Comparison of ENCODE assay signal across 1 cellular context in genomic region chr1:52142220-52143153, GRCh38.
TF ChIP-seq lines count a peak whose summit lies in the region.

No MANE protein-coding gene starts in this region.

TF ChIP-seq in HepG2, 621 proteins besides CTCF, POLR2A, EP300 and RAD21 (continued from another document and continues in another):
- no peak for TF ChIP-seq NKX3-1 (CRISPR knock-in tag; IDR thresholded peaks at IDR 0.05)
- TF ChIP-seq MIXL1 (CRISPR knock-in tag; IDR thresholded peaks at IDR 0.05) = no peak
- no peak for TF ChIP-seq FOXJ3 (CRISPR knock-in tag; IDR thresholded peaks at IDR 0.05; ENCODE audit: borderline replicate concordance)
- no peak for TF ChIP-seq NR3C1 (CRISPR knock-in tag; IDR thresholded peaks at IDR 0.05)
- TF ChIP-seq, protein P1, sequence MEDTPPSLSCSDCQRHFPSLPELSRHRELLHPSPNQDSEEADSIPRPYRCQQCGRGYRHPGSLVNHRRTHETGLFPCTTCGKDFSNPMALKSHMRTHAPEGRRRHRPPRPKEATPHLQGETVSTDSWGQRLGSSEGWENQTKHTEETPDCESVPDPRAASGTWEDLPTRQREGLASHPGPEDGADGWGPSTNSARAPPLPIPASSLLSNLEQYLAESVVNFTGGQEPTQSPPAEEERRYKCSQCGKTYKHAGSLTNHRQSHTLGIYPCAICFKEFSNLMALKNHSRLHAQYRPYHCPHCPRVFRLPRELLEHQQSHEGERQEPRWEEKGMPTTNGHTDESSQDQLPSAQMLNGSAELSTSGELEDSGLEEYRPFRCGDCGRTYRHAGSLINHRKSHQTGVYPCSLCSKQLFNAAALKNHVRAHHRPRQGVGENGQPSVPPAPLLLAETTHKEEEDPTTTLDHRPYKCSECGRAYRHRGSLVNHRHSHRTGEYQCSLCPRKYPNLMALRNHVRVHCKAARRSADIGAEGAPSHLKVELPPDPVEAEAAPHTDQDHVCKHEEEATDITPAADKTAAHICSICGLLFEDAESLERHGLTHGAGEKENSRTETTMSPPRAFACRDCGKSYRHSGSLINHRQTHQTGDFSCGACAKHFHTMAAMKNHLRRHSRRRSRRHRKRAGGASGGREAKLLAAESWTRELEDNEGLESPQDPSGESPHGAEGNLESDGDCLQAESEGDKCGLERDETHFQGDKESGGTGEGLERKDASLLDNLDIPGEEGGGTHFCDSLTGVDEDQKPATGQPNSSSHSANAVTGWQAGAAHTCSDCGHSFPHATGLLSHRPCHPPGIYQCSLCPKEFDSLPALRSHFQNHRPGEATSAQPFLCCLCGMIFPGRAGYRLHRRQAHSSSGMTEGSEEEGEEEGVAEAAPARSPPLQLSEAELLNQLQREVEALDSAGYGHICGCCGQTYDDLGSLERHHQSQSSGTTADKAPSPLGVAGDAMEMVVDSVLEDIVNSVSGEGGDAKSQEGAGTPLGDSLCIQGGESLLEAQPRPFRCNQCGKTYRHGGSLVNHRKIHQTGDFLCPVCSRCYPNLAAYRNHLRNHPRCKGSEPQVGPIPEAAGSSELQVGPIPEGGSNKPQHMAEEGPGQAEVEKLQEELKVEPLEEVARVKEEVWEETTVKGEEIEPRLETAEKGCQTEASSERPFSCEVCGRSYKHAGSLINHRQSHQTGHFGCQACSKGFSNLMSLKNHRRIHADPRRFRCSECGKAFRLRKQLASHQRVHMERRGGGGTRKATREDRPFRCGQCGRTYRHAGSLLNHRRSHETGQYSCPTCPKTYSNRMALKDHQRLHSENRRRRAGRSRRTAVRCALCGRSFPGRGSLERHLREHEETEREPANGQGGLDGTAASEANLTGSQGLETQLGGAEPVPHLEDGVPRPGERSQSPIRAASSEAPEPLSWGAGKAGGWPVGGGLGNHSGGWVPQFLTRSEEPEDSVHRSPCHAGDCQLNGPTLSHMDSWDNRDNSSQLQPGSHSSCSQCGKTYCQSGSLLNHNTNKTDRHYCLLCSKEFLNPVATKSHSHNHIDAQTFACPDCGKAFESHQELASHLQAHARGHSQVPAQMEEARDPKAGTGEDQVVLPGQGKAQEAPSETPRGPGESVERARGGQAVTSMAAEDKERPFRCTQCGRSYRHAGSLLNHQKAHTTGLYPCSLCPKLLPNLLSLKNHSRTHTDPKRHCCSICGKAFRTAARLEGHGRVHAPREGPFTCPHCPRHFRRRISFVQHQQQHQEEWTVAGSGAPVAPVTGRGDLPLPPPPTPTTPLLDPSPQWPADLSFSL (CRISPR knock-in tag; IDR thresholded peaks at IDR 0.05) = no peak
- TF ChIP-seq HNRNPH1 (optimal IDR thresholded peaks at IDR 0.05; ENCODE audit: low read depth, low read length) = no peak
- TF ChIP-seq ZSCAN9 (CRISPR knock-in tag; IDR thresholded peaks at IDR 0.05; ENCODE audit: borderline replicate concordance) = no peak
- TF ChIP-seq ARNTL (CRISPR knock-in tag; IDR thresholded peaks at IDR 0.05) = no peak
- TF ChIP-seq TBX2 (CRISPR knock-in tag; IDR thresholded peaks at IDR 0.05; ENCODE audit: borderline replicate concordance) = peak; percentile 44
- TF ChIP-seq ZFP37 (CRISPR knock-in tag; IDR thresholded peaks at IDR 0.05; ENCODE audit: borderline replicate concordance) = no peak
- no peak for TF ChIP-seq MLLT10 (CRISPR knock-in tag; IDR thresholded peaks at IDR 0.05)
- no peak for TF ChIP-seq RBM22 (optimal IDR thresholded peaks at IDR 0.05; ENCODE audit: low read length)
- TF ChIP-seq ELK4 (CRISPR knock-in tag; IDR thresholded peaks at IDR 0.05; ENCODE audit: borderline replicate concordance) = no peak
- no peak for TF ChIP-seq FOXM1 (CRISPR knock-in tag; IDR thresholded peaks at IDR 0.05)
- no peak for TF ChIP-seq ZNF660 (CRISPR knock-in tag; IDR thresholded peaks at IDR 0.05; ENCODE audit: borderline replicate concordance, low read depth)
- TF ChIP-seq NRL (CRISPR knock-in tag; IDR thresholded peaks at IDR 0.05; ENCODE audit: borderline replicate concordance) = 0 out of 2 replicates have a peak, but pooled peaks have one; percentile 1
- TF ChIP-seq ZNF724P (CRISPR knock-in tag; IDR thresholded peaks at IDR 0.05; ENCODE audit: borderline replicate concordance) = no peak
- TF ChIP-seq ARHGAP35 (CRISPR knock-in tag; IDR thresholded peaks at IDR 0.05; ENCODE audit: borderline replicate concordance) = no peak
- TF ChIP-seq, protein P2, sequence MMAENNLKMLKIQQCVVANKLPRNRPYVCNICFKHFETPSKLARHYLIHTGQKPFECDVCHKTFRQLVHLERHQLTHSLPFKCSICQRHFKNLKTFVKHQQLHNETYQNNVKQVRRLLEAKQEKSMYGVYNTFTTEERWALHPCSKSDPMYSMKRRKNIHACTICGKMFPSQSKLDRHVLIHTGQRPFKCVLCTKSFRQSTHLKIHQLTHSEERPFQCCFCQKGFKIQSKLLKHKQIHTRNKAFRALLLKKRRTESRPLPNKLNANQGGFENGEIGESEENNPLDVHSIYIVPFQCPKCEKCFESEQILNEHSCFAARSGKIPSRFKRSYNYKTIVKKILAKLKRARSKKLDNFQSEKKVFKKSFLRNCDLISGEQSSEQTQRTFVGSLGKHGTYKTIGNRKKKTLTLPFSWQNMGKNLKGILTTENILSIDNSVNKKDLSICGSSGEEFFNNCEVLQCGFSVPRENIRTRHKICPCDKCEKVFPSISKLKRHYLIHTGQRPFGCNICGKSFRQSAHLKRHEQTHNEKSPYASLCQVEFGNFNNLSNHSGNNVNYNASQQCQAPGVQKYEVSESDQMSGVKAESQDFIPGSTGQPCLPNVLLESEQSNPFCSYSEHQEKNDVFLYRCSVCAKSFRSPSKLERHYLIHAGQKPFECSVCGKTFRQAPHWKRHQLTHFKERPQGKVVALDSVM (CRISPR knock-in tag; IDR thresholded peaks at IDR 0.05) = no peak
- no peak for TF ChIP-seq POGZ (CRISPR knock-in tag; IDR thresholded peaks at IDR 0.05)
- TF ChIP-seq SNRNP70 (IDR thresholded peaks at IDR 0.05; ENCODE audit: low read depth, low read length) = no peak
- TF ChIP-seq ZFAT (CRISPR knock-in tag; conservative IDR thresholded peaks at IDR 0.05) = no peak
- no peak for TF ChIP-seq ZXDC (CRISPR knock-in tag; IDR thresholded peaks at IDR 0.05)
- TF ChIP-seq DNMT3B (CRISPR knock-in tag; conservative IDR thresholded peaks at IDR 0.05) = no peak
- no peak for TF ChIP-seq XBP1 (CRISPR knock-in tag; IDR thresholded peaks at IDR 0.05)
- no peak for TF ChIP-seq ZNF503 (CRISPR knock-in tag; IDR thresholded peaks at IDR 0.05)
- TF ChIP-seq E2F1 (CRISPR knock-in tag; IDR thresholded peaks at IDR 0.05) = no peak
- TF ChIP-seq ZNF350 (CRISPR knock-in tag; IDR thresholded peaks at IDR 0.05; ENCODE audit: borderline replicate concordance, low read depth) = no peak
- 0 out of 2 replicates have a peak, but pooled peaks have one; percentile 13 for TF ChIP-seq DRAP1 (CRISPR knock-in tag; IDR thresholded peaks at IDR 0.05)
- no peak for TF ChIP-seq ZSCAN30 (CRISPR knock-in tag; IDR thresholded peaks at IDR 0.05)
- TF ChIP-seq GTF3A (CRISPR knock-in tag; conservative IDR thresholded peaks at IDR 0.05) = no peak
- TF ChIP-seq CHD4 (IDR thresholded peaks at IDR 0.05; ENCODE audit: borderline replicate concordance, low read length) = no peak
- TF ChIP-seq ZNF891 (CRISPR knock-in tag; IDR thresholded peaks at IDR 0.05) = no peak
- TF ChIP-seq LRRFIP1 (CRISPR knock-in tag; conservative IDR thresholded peaks at IDR 0.05) = no peak
- 0 out of 2 replicates have a peak, but pooled peaks have one; percentile 16 for TF ChIP-seq ZNF33B (CRISPR knock-in tag; IDR thresholded peaks at IDR 0.05)
- TF ChIP-seq, protein P3, sequence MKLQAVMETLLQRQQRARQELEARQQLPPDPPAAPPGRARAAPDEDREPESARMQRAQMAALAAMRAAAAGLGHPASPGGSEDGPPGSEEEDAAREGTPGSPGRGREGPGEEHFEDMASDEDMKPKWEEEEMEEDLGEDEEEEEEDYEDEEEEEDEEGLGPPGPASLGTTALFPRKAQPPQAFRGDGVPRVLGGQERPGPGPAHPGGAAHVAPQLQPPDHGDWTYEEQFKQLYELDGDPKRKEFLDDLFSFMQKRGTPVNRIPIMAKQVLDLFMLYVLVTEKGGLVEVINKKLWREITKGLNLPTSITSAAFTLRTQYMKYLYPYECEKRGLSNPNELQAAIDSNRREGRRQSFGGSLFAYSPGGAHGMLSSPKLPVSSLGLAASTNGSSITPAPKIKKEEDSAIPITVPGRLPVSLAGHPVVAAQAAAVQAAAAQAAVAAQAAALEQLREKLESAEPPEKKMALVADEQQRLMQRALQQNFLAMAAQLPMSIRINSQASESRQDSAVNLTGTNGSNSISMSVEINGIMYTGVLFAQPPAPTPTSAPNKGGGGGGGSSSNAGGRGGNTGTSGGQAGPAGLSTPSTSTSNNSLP (IDR thresholded peaks at IDR 0.05; ENCODE audit: low read depth, low read length) = no peak
- TF ChIP-seq TOE1 (CRISPR knock-in tag; IDR thresholded peaks at IDR 0.05) = no peak; the same call in 1 of the 2 replicates
- TF ChIP-seq ZSCAN31 (CRISPR knock-in tag; IDR thresholded peaks at IDR 0.05; ENCODE audit: low read depth) = no peak; the same call in 1 of the 2 replicates
